ENCODE assay signal across 8 cellular contexts in genomic region chr17:68204736-68205135, GRCh38. TPM values are rescaled to one million over a fixed set of nuclear protein-coding genes. Genes with fewer than 3 reads are reported as not detected.
A peak's percentile ranks its signal among the peaks of the same experiment; 100 is the strongest.
DNase-seq lines count a peak whose midpoint lies in the region; ATAC-seq lines count a peak whose summit lies in the region.

No MANE protein-coding gene starts in this region.

- ATAC-seq in HG02884 (IDR thresholded peaks at IDR 0.05; ENCODE audit: unreplicated experiment) (peak; percentile 2), GM19395 (IDR thresholded peaks at IDR 0.05; ENCODE audit: unreplicated experiment) (no peak), GM18907 (IDR thresholded peaks at IDR 0.05; ENCODE audit: unreplicated experiment) (no peak)
- no peak for ATAC-seq in activated T-cell treated with anti-CD3 and anti-CD28 coated beads, Interleukin-2, amount 50 U/mL, for 4 hours

- peak overlapping the region; percentile 87 to 97 (median 91) for H3K4me3 Mint-ChIP-seq in CD8-positive, alpha-beta memory T cell
- H3K4me3 Mint-ChIP-seq in activated T-cell treated with anti-CD3 and anti-CD28 coated beads, Interleukin-2, amount 50 U/mL, for 4 hours = peak overlapping the region; percentile 91
- H3K4me3 Mint-ChIP-seq in immature natural killer cell = peak overlapping the region; percentile 82 to 94 (median 90)

- peaks cover 0 to 2% of the 10 kb centered on the region in 2 donors for H3K27me3 Mint-ChIP-seq in CD8-positive, alpha-beta memory T cell
- no peaks in the 10 kb centered on the region for H3K27me3 Mint-ChIP-seq in activated T-cell treated with anti-CD3 and anti-CD28 coated beads, Interleukin-2, amount 50 U/mL, for 4 hours (ENCODE audit: low read depth)
- peaks cover 10 to 26% (median 16%) of the 10 kb centered on the region in 3 donors for H3K27me3 Mint-ChIP-seq in immature natural killer cell (ENCODE audit: low read depth in 3 of 3)

- H3K9ac ChIP-seq in subcutaneous abdominal adipose tissue (ENCODE audit: low read length in 5 of 5) = peak overlapping the region in 1 of 5 donors; percentile 62

- peak overlapping the region; percentile 69 for H3K27ac ChIP-seq in CD8-positive, alpha-beta memory T cell (ENCODE audit: low read depth, low read length)
- H3K27ac ChIP-seq in subcutaneous abdominal adipose tissue (ENCODE audit: low read depth, low read length) = no peak overlapping the region

- H3K27me3 ChIP-seq in CD8-positive, alpha-beta memory T cell (ENCODE audit: insufficient read depth, low read length, poor library complexity, severe bottlenecking) = no peaks in the 10 kb centered on the region
- peaks cover 0 to 9% (median 7%) of the 10 kb centered on the region in 5 donors for H3K27me3 ChIP-seq in subcutaneous abdominal adipose tissue (ENCODE audit: control insufficient read depth in 5 of 5, insufficient read depth in 4 of 5, low read length in 5 of 5)

- H3K9me3 ChIP-seq in CD8-positive, alpha-beta memory T cell (ENCODE audit: low read length) = no peaks in the 10 kb centered on the region
- H3K9me3 ChIP-seq in subcutaneous abdominal adipose tissue (ENCODE audit: control insufficient read depth in 5 of 5, low read length in 5 of 5) = no peaks in the 10 kb centered on the region

- peak overlapping the region in 7 of 8 donors; percentile 26 to 96 (median 66) for H3K27ac Mint-ChIP-seq in CD8-positive, alpha-beta memory T cell
- H3K27ac Mint-ChIP-seq in immature natural killer cell = peak overlapping the region in 5 of 6 donors; percentile 55 to 92 (median 84)

- no peaks in the 10 kb centered on the region for H3K9me3 Mint-ChIP-seq in CD8-positive, alpha-beta memory T cell
- H3K9me3 Mint-ChIP-seq in activated T-cell treated with anti-CD3 and anti-CD28 coated beads, Interleukin-2, amount 50 U/mL, for 4 hours = no peaks in the 10 kb centered on the region
- H3K9me3 Mint-ChIP-seq in immature natural killer cell = no peaks in the 10 kb centered on the region

- peak overlapping the region; percentile 58 for H3K4me3 ChIP-seq in CD8-positive, alpha-beta memory T cell (ENCODE audit: low read length)
- peak overlapping the region in 4 of 5 donors; percentile 64 to 81 (median 78) for H3K4me3 ChIP-seq in subcutaneous abdominal adipose tissue (ENCODE audit: low read depth in 1 of 5, low read length in 5 of 5)

- CTCF ChIA-PET in CD8-positive, alpha-beta memory T cell (lab: Charles Lee) = interaction anchor here (0.8 to 8.1 kb wide), 28 partner anchors 8 to 261 kb away, joined by 3 to 123 read pairs (median 4); partner anchors contain the start of genes AMZ2, ARSG, SLC16A6 and WIPI1

- H3K4me1 ChIP-seq in CD8-positive, alpha-beta memory T cell (ENCODE audit: insufficient read depth, low read length) = peaks cover 20% of the 10 kb centered on the region
- H3K4me1 ChIP-seq in subcutaneous abdominal adipose tissue (ENCODE audit: control insufficient read depth in 5 of 5, insufficient read depth in 5 of 5, low read length in 5 of 5) = peaks cover 0 to 31% (median 31%) of the 10 kb centered on the region in 5 donors

- H3K36me3 ChIP-seq in CD8-positive, alpha-beta memory T cell (ENCODE audit: insufficient read depth, low read length) = no peaks in the 10 kb centered on the region
- no peaks in the 10 kb centered on the region for H3K36me3 ChIP-seq in subcutaneous abdominal adipose tissue (ENCODE audit: control insufficient read depth in 5 of 5, insufficient read depth in 5 of 5, low read length in 5 of 5)

- POLR2A ChIA-PET in CD8-positive, alpha-beta memory T cell (lab: Charles Lee) = interaction anchor here (0.6 to 4.3 kb wide), 8 partner anchors 24 to 256 kb away, joined by 3 to 53 read pairs (median 4); partner anchors contain the start of gene AMZ2

- H3K4me1 Mint-ChIP-seq in CD8-positive, alpha-beta memory T cell = peaks cover 32 to 49% (median 34%) of the 10 kb centered on the region in 3 donors
- peaks cover 39% of the 10 kb centered on the region for H3K4me1 Mint-ChIP-seq in activated T-cell treated with anti-CD3 and anti-CD28 coated beads, Interleukin-2, amount 50 U/mL, for 4 hours (ENCODE audit: low read depth)
- peaks cover 44 to 50% of the 10 kb centered on the region in 2 donors for H3K4me1 Mint-ChIP-seq in immature natural killer cell

- no peak for DNase-seq in CD8-positive, alpha-beta memory T cell
- no peak for DNase-seq in activated T-cell treated with anti-CD3 and anti-CD28 coated beads, Interleukin-2, amount 50 U/mL, for 4 hours
- no peak for DNase-seq in immature natural killer cell
- no peak for DNase-seq in COR-L47 (lab: John Stamatoyannopoulos, UW)

- H3K36me3 Mint-ChIP-seq in CD8-positive, alpha-beta memory T cell = peaks cover 0 to 26% (median 3%) of the 10 kb centered on the region in 3 donors
- peaks cover 5% of the 10 kb centered on the region for H3K36me3 Mint-ChIP-seq in activated T-cell treated with anti-CD3 and anti-CD28 coated beads, Interleukin-2, amount 50 U/mL, for 4 hours (ENCODE audit: insufficient read depth)
- H3K36me3 Mint-ChIP-seq in immature natural killer cell = peaks cover 6 to 19% (median 15%) of the 10 kb centered on the region in 3 donors

RNA-seq across cellular contexts. Expression of gene AMZ2, which starts 43.1 kb away (rescaled TPM):
- 100 to 1,000 TPM; 113 to 118 TPM for total RNA-seq in CD8-positive, alpha-beta memory T cell
- polyA plus RNA-seq in CD8-positive, alpha-beta memory T cell = 141 TPM
- total RNA-seq in activated T-cell treated with anti-CD3 and anti-CD28 coated beads, Interleukin-2, amount 50 U/mL, for 4 hours = 10 to 100 TPM; 62.7 to 74.6 (median 72.8) TPM
- 100 to 1,000 TPM; 146 to 193 (median 169) TPM for polyA plus RNA-seq in immature natural killer cell
